Comparison of ENCODE assay signal across 20 cellular contexts in genomic region chr6:126102358-126102757, GRCh38.
"Had no signal": no experiment of that assay in that cellular context is flagged by ENCODE, and none has a peak within 500 bp of the region (broad histone marks: within the 10 kb centered on the region; RNA-seq: fewer than 3 reads in every experiment).

No MANE protein-coding gene starts in this region.

- H3K4me3 ChIP-seq: psoas muscle, smooth muscle cell, vagina had no signal

- H2AFZ ChIP-seq: parathyroid adenoma had no signal

- DNase-seq: activated CD4-positive, alpha-beta T cell treated with anti-CD3 and anti-CD28 coated beads for 36 hours; activated CD4-positive, CD25-positive, alpha-beta regulatory T cell; activated CD8-positive, alpha-beta memory T cell treated with anti-CD3 and anti-CD28 coated beads, Interleukin-2, amount 10 ng/mL, durations not matched to agents 7 days and 5 days; activated CD8-positive, alpha-beta T cell treated with anti-CD3 and anti-CD28 coated beads, Interleukin-2, amount 10 ng/mL, durations not matched to agents 7 days and 5 days; activated T-cell treated with anti-CD3 and anti-CD28 coated beads, Interleukin-2, amount 50 U/mL, for 48 hours; islet precursor cell; naive B cell; occipital lobe; psoas muscle; stimulated activated CD4-positive, alpha-beta T cell treated with anti-CD3 and anti-CD28 coated beads, Interleukin-1b, Interleukin-23, amount 100 ng/mL, for 48 hours; stimulated activated CD4-positive, alpha-beta T cell treated with anti-CD3 and anti-CD28 coated beads, Interleukin-4, amount 100 ng/mL, for 4 hours; stimulated activated CD8-positive, alpha-beta memory T cell treated with anti-CD3 and anti-CD28 coated beads, Interleukin-4, amount 100 ng/mL, for 48 hours; stimulated activated naive CD8-positive, alpha-beta T cell treated with anti-CD3 and anti-CD28 coated beads, Interleukin-15, amount 100 ng/mL, for 72 hours; substantia nigra had no signal

- ATAC-seq: activated CD4-positive, alpha-beta T cell treated with anti-CD3 and anti-CD28 coated beads for 36 hours; activated CD8-positive, alpha-beta memory T cell treated with anti-CD3 and anti-CD28 coated beads, Interleukin-2, amount 10 ng/mL, durations not matched to agents 7 days and 5 days; activated CD8-positive, alpha-beta T cell treated with anti-CD3 and anti-CD28 coated beads, Interleukin-2, amount 10 ng/mL, durations not matched to agents 7 days and 5 days; activated naive CD4-positive, alpha-beta T cell treated with anti-CD3 and anti-CD28 coated beads, Interleukin-2, amount 50 U/mL, for 72 hours; psoas muscle; stimulated activated memory B cell treated with anti-CD40 and anti-IgM and Interleukin-4, amounts not matched to agents 10 μg/mL and 1 μg/mL and 100 μg/mL, for 72 hours; stimulated activated naive CD8-positive, alpha-beta T cell treated with anti-CD3 and anti-CD28 coated beads, Interleukin-15, amount 100 ng/mL, for 72 hours had no signal

- H3K4me2 ChIP-seq: smooth muscle cell had no signal

- H3K27me3 ChIP-seq: vagina had no signal

- H3K9ac ChIP-seq: parathyroid adenoma had no signal

- H3K36me3 ChIP-seq: vagina had no signal

- H3K4me1 ChIP-seq: psoas muscle had no signal

- H3K9me3 ChIP-seq: psoas muscle, vagina had no signal

- H3K27ac ChIP-seq: epithelial cell of prostate, parathyroid adenoma, psoas muscle, vagina had no signal

- H3K79me2 ChIP-seq: parathyroid adenoma had no signal
